In the genomic region with DNA sequence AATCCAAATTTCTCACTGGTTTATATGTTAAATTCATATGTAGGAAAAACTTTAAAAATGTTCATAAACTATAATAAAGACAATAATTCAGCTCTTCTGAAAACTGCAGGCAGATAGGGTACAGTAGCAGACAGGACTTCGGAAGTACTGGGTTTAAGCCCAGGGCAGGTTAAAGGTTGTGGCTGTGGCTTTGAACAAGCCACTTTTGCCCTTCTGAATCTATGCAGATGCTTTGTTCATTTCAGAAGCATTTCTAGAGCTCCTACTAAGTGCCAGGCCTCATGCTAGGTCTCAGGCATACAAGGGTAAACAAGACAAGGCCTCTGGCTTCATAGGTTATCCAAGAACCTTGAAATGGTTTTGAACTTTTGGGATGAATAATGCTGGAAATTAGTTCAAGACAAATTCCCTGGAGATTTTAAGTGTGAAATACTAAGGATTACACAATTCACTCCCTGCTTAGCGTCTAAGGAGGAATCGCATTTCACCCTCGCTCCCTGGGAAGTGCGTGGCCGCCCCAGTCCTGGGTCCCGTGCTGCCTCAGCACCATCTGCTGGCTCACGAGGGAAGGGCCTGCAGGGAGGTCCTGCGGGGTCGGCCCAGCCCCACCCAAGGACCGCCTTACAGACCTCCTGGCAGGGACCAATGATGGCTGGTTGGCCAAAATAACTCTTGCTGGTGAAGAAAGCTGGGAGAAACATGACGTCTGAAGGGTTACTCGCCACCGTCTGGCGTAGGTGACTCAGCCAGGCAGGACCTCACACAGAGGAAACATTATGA, we compare ENCODE assay signal across 1 cellular context.
TF ChIP-seq lines count a peak whose summit lies in the region.

No MANE protein-coding gene starts in this region.

TF ChIP-seq in HEK293, 187 proteins besides CTCF, POLR2A, EP300 and RAD21 (continued from another document and continues in another):
- TF ChIP-seq, protein P1, sequence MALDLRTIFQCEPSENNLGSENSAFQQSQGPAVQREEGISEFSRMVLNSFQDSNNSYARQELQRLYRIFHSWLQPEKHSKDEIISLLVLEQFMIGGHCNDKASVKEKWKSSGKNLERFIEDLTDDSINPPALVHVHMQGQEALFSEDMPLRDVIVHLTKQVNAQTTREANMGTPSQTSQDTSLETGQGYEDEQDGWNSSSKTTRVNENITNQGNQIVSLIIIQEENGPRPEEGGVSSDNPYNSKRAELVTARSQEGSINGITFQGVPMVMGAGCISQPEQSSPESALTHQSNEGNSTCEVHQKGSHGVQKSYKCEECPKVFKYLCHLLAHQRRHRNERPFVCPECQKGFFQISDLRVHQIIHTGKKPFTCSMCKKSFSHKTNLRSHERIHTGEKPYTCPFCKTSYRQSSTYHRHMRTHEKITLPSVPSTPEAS (tag by site-specific recombination; IDR thresholded peaks at IDR 0.05) = no peak
- peak; percentile 86 for TF ChIP-seq ZBTB48 (tag by site-specific recombination; IDR thresholded peaks at IDR 0.05)
- TF ChIP-seq ZNF48 (tag by site-specific recombination; IDR thresholded peaks at IDR 0.05) = no peak
- no peak for TF ChIP-seq ZNF561 (tag by site-specific recombination; IDR thresholded peaks at IDR 0.05; ENCODE audit: borderline replicate concordance)
- no peak for TF ChIP-seq ZNF530 (tag by site-specific recombination; IDR thresholded peaks at IDR 0.05; ENCODE audit: low read depth)
- TF ChIP-seq ZXDB (tag by site-specific recombination; IDR thresholded peaks at IDR 0.05) = peak; percentile 57
- TF ChIP-seq IKZF3 (tag by site-specific recombination; IDR thresholded peaks at IDR 0.05) = peak; percentile 80
- no peak for TF ChIP-seq BCL11A (tag by site-specific recombination; IDR thresholded peaks at IDR 0.05; ENCODE audit: low read depth)
- TF ChIP-seq ZNF266 (tag by site-specific recombination; IDR thresholded peaks at IDR 0.05; ENCODE audit: low read depth) = no peak
- 0 out of 2 replicates have a peak, but pooled peaks have one; percentile 31 for TF ChIP-seq ZNF2 (tag by site-specific recombination; IDR thresholded peaks at IDR 0.05)
- no peak for TF ChIP-seq ZNF747 (tag by site-specific recombination; IDR thresholded peaks at IDR 0.05)
- TF ChIP-seq SCRT2 (tag by site-specific recombination; IDR thresholded peaks at IDR 0.05) = no peak
- TF ChIP-seq KLF1 (tag by site-specific recombination; IDR thresholded peaks at IDR 0.05) = peak; percentile 65
- TF ChIP-seq ZNF660 (tag by site-specific recombination; IDR thresholded peaks at IDR 0.05) = 0 out of 2 replicates have a peak, but pooled peaks have one; percentile 40
- TF ChIP-seq OVOL3 (tag by site-specific recombination; IDR thresholded peaks at IDR 0.05) = no peak
- TF ChIP-seq MEIS1 (CRISPR knock-in tag; IDR thresholded peaks at IDR 0.05; ENCODE audit: borderline replicate concordance) = no peak
- no peak for TF ChIP-seq ZNF324 (tag by site-specific recombination; IDR thresholded peaks at IDR 0.05)
- no peak for TF ChIP-seq KLF10 (tag by site-specific recombination; IDR thresholded peaks at IDR 0.05)
- TF ChIP-seq, protein P2, sequence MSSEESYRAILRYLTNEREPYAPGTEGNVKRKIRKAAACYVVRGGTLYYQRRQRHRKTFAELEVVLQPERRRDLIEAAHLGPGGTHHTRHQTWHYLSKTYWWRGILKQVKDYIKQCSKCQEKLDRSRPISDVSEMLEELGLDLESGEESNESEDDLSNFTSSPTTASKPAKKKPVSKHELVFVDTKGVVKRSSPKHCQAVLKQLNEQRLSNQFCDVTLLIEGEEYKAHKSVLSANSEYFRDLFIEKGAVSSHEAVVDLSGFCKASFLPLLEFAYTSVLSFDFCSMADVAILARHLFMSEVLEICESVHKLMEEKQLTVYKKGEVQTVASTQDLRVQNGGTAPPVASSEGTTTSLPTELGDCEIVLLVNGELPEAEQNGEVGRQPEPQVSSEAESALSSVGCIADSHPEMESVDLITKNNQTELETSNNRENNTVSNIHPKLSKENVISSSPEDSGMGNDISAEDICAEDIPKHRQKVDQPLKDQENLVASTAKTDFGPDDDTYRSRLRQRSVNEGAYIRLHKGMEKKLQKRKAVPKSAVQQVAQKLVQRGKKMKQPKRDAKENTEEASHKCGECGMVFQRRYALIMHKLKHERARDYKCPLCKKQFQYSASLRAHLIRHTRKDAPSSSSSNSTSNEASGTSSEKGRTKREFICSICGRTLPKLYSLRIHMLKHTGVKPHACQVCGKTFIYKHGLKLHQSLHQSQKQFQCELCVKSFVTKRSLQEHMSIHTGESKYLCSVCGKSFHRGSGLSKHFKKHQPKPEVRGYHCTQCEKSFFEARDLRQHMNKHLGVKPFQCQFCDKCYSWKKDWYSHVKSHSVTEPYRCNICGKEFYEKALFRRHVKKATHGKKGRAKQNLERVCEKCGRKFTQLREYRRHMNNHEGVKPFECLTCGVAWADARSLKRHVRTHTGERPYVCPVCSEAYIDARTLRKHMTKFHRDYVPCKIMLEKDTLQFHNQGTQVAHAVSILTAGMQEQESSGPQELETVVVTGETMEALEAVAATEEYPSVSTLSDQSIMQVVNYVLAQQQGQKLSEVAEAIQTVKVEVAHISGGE (tag by site-specific recombination; conservative IDR thresholded peaks at IDR 0.05; ENCODE audit: low read depth) = no peak
- TF ChIP-seq, protein P3, sequence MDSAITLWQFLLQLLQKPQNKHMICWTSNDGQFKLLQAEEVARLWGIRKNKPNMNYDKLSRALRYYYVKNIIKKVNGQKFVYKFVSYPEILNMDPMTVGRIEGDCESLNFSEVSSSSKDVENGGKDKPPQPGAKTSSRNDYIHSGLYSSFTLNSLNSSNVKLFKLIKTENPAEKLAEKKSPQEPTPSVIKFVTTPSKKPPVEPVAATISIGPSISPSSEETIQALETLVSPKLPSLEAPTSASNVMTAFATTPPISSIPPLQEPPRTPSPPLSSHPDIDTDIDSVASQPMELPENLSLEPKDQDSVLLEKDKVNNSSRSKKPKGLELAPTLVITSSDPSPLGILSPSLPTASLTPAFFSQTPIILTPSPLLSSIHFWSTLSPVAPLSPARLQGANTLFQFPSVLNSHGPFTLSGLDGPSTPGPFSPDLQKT (IDR thresholded peaks at IDR 0.05; ENCODE audit: borderline replicate concordance, low read depth, low read length) = no peak
- TF ChIP-seq MZF1 (tag by site-specific recombination; IDR thresholded peaks at IDR 0.05; ENCODE audit: borderline replicate concordance) = no peak
- no peak for TF ChIP-seq ZNF114 (tag by site-specific recombination; IDR thresholded peaks at IDR 0.05)
- TF ChIP-seq, protein P4, sequence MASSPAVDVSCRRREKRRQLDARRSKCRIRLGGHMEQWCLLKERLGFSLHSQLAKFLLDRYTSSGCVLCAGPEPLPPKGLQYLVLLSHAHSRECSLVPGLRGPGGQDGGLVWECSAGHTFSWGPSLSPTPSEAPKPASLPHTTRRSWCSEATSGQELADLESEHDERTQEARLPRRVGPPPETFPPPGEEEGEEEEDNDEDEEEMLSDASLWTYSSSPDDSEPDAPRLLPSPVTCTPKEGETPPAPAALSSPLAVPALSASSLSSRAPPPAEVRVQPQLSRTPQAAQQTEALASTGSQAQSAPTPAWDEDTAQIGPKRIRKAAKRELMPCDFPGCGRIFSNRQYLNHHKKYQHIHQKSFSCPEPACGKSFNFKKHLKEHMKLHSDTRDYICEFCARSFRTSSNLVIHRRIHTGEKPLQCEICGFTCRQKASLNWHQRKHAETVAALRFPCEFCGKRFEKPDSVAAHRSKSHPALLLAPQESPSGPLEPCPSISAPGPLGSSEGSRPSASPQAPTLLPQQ (tag by site-specific recombination; IDR thresholded peaks at IDR 0.05) = peak; percentile 73
- TF ChIP-seq ZNF341 (tag by site-specific recombination; IDR thresholded peaks at IDR 0.05; ENCODE audit: low read depth) = no peak
- TF ChIP-seq ZNF629 (tag by site-specific recombination; IDR thresholded peaks at IDR 0.05) = peak; percentile 61
- TF ChIP-seq, protein P5, sequence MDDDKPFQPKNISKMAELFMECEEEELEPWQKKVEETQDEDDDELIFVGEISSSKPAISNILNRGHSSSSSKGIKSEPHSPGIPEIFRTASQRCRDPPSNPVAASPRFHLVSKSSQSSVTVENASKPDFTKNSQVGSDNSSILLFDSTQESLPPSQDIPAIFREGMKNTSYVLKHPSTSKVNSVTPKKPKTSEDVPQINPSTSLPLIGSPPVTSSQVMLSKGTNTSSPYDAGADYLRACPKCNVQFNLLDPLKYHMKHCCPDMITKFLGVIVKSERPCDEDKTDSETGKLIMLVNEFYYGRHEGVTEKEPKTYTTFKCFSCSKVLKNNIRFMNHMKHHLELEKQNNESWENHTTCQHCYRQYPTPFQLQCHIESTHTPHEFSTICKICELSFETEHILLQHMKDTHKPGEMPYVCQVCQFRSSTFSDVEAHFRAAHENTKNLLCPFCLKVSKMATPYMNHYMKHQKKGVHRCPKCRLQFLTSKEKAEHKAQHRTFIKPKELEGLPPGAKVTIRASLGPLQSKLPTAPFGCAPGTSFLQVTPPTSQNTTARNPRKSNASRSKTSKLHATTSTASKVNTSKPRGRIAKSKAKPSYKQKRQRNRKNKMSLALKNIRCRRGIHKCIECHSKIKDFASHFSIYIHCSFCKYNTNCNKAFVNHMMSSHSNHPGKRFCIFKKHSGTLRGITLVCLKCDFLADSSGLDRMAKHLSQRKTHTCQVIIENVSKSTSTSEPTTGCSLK (tag by site-specific recombination; IDR thresholded peaks at IDR 0.05) = no peak
- no peak for TF ChIP-seq ZNF133 (tag by site-specific recombination; IDR thresholded peaks at IDR 0.05)
- peak; percentile 50; the same call in 1 of the 2 replicates for TF ChIP-seq KLF8 (tag by site-specific recombination; IDR thresholded peaks at IDR 0.05)
- TF ChIP-seq, protein P6, sequence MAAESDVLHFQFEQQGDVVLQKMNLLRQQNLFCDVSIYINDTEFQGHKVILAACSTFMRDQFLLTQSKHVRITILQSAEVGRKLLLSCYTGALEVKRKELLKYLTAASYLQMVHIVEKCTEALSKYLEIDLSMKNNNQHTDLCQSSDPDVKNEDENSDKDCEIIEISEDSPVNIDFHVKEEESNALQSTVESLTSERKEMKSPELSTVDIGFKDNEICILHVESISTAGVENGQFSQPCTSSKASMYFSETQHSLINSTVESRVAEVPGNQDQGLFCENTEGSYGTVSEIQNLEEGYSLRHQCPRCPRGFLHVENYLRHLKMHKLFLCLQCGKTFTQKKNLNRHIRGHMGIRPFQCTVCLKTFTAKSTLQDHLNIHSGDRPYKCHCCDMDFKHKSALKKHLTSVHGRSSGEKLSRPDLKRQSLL (tag by site-specific recombination; IDR thresholded peaks at IDR 0.05) = no peak
- no peak for TF ChIP-seq BCL11B (tag by site-specific recombination; IDR thresholded peaks at IDR 0.05; ENCODE audit: low read depth)
- TF ChIP-seq HOXC10 (CRISPR knock-in tag; IDR thresholded peaks at IDR 0.05) = no peak
- TF ChIP-seq ZNF555 (tag by site-specific recombination; conservative IDR thresholded peaks at IDR 0.05) = no peak
- TF ChIP-seq ZNF701 (tag by site-specific recombination; IDR thresholded peaks at IDR 0.05) = no peak
- TF ChIP-seq, protein P7, sequence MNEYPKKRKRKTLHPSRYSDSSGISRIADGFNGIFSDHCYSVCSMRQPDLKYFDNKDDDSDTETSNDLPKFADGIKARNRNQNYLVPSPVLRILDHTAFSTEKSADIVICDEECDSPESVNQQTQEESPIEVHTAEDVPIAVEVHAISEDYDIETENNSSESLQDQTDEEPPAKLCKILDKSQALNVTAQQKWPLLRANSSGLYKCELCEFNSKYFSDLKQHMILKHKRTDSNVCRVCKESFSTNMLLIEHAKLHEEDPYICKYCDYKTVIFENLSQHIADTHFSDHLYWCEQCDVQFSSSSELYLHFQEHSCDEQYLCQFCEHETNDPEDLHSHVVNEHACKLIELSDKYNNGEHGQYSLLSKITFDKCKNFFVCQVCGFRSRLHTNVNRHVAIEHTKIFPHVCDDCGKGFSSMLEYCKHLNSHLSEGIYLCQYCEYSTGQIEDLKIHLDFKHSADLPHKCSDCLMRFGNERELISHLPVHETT (tag by site-specific recombination; IDR thresholded peaks at IDR 0.05) = no peak
- peak; percentile 63 for TF ChIP-seq ZNF335 (tag by site-specific recombination; conservative IDR thresholded peaks at IDR 0.05)
- TF ChIP-seq ZNF621 (tag by site-specific recombination; IDR thresholded peaks at IDR 0.05) = no peak
- TF ChIP-seq ZIC2 (tag by site-specific recombination; IDR thresholded peaks at IDR 0.05) = peak; percentile 34; the same call in 1 of the 2 replicates
- peak; percentile 67 for TF ChIP-seq SP2 (tag by site-specific recombination; IDR thresholded peaks at IDR 0.05)
- TF ChIP-seq, protein P8, sequence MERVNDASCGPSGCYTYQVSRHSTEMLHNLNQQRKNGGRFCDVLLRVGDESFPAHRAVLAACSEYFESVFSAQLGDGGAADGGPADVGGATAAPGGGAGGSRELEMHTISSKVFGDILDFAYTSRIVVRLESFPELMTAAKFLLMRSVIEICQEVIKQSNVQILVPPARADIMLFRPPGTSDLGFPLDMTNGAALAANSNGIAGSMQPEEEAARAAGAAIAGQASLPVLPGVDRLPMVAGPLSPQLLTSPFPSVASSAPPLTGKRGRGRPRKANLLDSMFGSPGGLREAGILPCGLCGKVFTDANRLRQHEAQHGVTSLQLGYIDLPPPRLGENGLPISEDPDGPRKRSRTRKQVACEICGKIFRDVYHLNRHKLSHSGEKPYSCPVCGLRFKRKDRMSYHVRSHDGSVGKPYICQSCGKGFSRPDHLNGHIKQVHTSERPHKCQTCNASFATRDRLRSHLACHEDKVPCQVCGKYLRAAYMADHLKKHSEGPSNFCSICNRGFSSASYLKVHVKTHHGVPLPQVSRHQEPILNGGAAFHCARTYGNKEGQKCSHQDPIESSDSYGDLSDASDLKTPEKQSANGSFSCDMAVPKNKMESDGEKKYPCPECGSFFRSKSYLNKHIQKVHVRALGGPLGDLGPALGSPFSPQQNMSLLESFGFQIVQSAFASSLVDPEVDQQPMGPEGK (tag by site-specific recombination; IDR thresholded peaks at IDR 0.05) = peak; percentile 56; the same call in 1 of the 2 replicates
- peak; percentile 68; the same call in 1 of the 2 replicates for TF ChIP-seq ZNF10 (tag by site-specific recombination; IDR thresholded peaks at IDR 0.05)
- no peak for TF ChIP-seq SCRT1 (tag by site-specific recombination; IDR thresholded peaks at IDR 0.05; ENCODE audit: borderline replicate concordance)
- peak; percentile 85 for TF ChIP-seq PRDM1 (tag by site-specific recombination; IDR thresholded peaks at IDR 0.05)
- TF ChIP-seq ZNF423 (tag by site-specific recombination; IDR thresholded peaks at IDR 0.05) = no peak
- TF ChIP-seq ZNF24 (tag by site-specific recombination; IDR thresholded peaks at IDR 0.05) = no peak
- TF ChIP-seq ZNF654 (tag by site-specific recombination; IDR thresholded peaks at IDR 0.05; ENCODE audit: low read depth) = peak; percentile 87
- TF ChIP-seq ZNF404 (tag by site-specific recombination; IDR thresholded peaks at IDR 0.05) = no peak
- peak; percentile 97 for TF ChIP-seq GLIS2 (tag by site-specific recombination; IDR thresholded peaks at IDR 0.05)
- 0 out of 2 replicates have a peak, but pooled peaks have one; percentile 31 for TF ChIP-seq SP7 (tag by site-specific recombination; IDR thresholded peaks at IDR 0.05)
- TF ChIP-seq HOXD13 (CRISPR knock-in tag; IDR thresholded peaks at IDR 0.05; ENCODE audit: borderline replicate concordance) = no peak
- TF ChIP-seq, protein P9, sequence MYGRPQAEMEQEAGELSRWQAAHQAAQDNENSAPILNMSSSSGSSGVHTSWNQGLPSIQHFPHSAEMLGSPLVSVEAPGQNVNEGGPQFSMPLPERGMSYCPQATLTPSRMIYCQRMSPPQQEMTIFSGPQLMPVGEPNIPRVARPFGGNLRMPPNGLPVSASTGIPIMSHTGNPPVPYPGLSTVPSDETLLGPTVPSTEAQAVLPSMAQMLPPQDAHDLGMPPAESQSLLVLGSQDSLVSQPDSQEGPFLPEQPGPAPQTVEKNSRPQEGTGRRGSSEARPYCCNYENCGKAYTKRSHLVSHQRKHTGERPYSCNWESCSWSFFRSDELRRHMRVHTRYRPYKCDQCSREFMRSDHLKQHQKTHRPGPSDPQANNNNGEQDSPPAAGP (tag by site-specific recombination; IDR thresholded peaks at IDR 0.05) = peak; percentile 62; the same call in 1 of the 2 replicates
- TF ChIP-seq TRIM28 (IDR thresholded peaks at IDR 0.05; ENCODE audit: borderline replicate concordance, low read length) = no peak
